In genomic region chr22:38312261-38312800, GRCh38 we compare ENCODE assay signal across 11 cellular contexts. TPM values are rescaled to one million over a fixed set of nuclear protein-coding genes. Genes with fewer than 3 reads are reported as not detected.
DNase-seq lines count a peak whose midpoint lies in the region; ATAC-seq and TF ChIP-seq lines count a peak whose summit lies in the region.
"Had no signal": no experiment of that assay in that cellular context is flagged by ENCODE, and none has a peak within 500 bp of the region (broad histone marks: within the 10 kb centered on the region; RNA-seq: fewer than 3 reads in every experiment).

No MANE protein-coding gene starts in this region.

- peak overlapping the region in 1 of 2 donors; percentile 5 for H3K4me3 Mint-ChIP-seq in stimulated activated naive CD8-positive, alpha-beta T cell treated with anti-CD3 and anti-CD28 coated beads, Interleukin-15, amount 100 ng/mL, for 72 hours
- H3K4me3 Mint-ChIP-seq in naive thymus-derived CD4-positive, alpha-beta T cell = no peak overlapping the region

- CTCF ChIA-PET in naive thymus-derived CD4-positive, alpha-beta T cell (lab: Charles Lee) = interaction anchor here (0.7 to 1.5 kb wide), 2 partner anchors 10 to 64 kb away, joined by 3 read pairs; no protein-coding TSS in a partner anchor

- DNase-seq in stimulated activated naive CD8-positive, alpha-beta T cell treated with anti-CD3 and anti-CD28 coated beads, Interleukin-15, amount 100 ng/mL, for 72 hours = no peak
- DNase-seq in stimulated activated naive CD8-positive, alpha-beta T cell treated with anti-CD3 and anti-CD28 coated beads, Interleukin-15, Interleukin-2, amounts not matched to agents 100 U/mL and 50 U/mL, for 24 hours = no peak
- DNase-seq in caudate nucleus (lab: John Stamatoyannopoulos, UW) (no peak), vagina (ENCODE audit: extremely low spot score in 2 of 2) (no peak)
- no peak for DNase-seq in naive thymus-derived CD4-positive, alpha-beta T cell
- no peak for DNase-seq in stimulated activated CD4-positive, alpha-beta T cell treated with anti-CD3 and anti-CD28 coated beads, Interleukin-15, amount 100 ng/mL, for 24 hours
- DNase-seq: activated CD8-positive, alpha-beta memory T cell treated with anti-CD3 and anti-CD28 coated beads for 24 hours; COR-L47 had no signal

- no peak for ATAC-seq in stimulated activated naive CD8-positive, alpha-beta T cell treated with anti-CD3 and anti-CD28 coated beads, Interleukin-15, amount 100 ng/mL, for 72 hours
- ATAC-seq in stimulated activated naive CD8-positive, alpha-beta T cell treated with anti-CD3 and anti-CD28 coated beads, Interleukin-15, Interleukin-2, amounts not matched to agents 100 U/mL and 50 U/mL, for 24 hours = no peak
- ATAC-seq in naive thymus-derived CD4-positive, alpha-beta T cell = no peak
- ATAC-seq in GM21526 (IDR thresholded peaks at IDR 0.05; ENCODE audit: low FRiP score, unreplicated experiment) (no peak), GM21723 (IDR thresholded peaks at IDR 0.05; ENCODE audit: unreplicated experiment) (no peak)
- ATAC-seq: Panc1 had no signal

- POLR2A ChIA-PET in naive thymus-derived CD4-positive, alpha-beta T cell (lab: Charles Lee) = interaction anchor here (1.1 kb wide), 1 partner anchor 45 kb away, joined by 3 read pairs; no protein-coding TSS in a partner anchor

- H3K4me3 ChIP-seq in naive thymus-derived CD4-positive, alpha-beta T cell (ENCODE audit: low read length) = no peak overlapping the region
- no peak overlapping the region for H3K4me3 ChIP-seq in vagina

- TF ChIP-seq CTCF in vagina (IDR thresholded peaks at IDR 0.05) = no peak

- H3K27ac Mint-ChIP-seq in stimulated activated naive CD8-positive, alpha-beta T cell treated with anti-CD3 and anti-CD28 coated beads, Interleukin-15, amount 100 ng/mL, for 72 hours = peak overlapping the region; percentile 79 to 94
- peak overlapping the region; percentile 37 to 96 (median 81) for H3K27ac Mint-ChIP-seq in naive thymus-derived CD4-positive, alpha-beta T cell

- H3K27me3 Mint-ChIP-seq in stimulated activated naive CD8-positive, alpha-beta T cell treated with anti-CD3 and anti-CD28 coated beads, Interleukin-15, amount 100 ng/mL, for 72 hours = no peaks in the 10 kb centered on the region
- no peaks in the 10 kb centered on the region for H3K27me3 Mint-ChIP-seq in naive thymus-derived CD4-positive, alpha-beta T cell

- H3K27me3 ChIP-seq in naive thymus-derived CD4-positive, alpha-beta T cell (ENCODE audit: control insufficient read depth in 2 of 2, insufficient read depth in 2 of 2, low read length in 2 of 2) = no peaks in the 10 kb centered on the region
- no peaks in the 10 kb centered on the region for H3K27me3 ChIP-seq in vagina

- H3K27ac ChIP-seq in caudate nucleus (ENCODE audit: low read depth, low read length) (peak overlapping the region; percentile 97), vagina (peak overlapping the region; percentile 99)
- H3K27ac ChIP-seq in naive thymus-derived CD4-positive, alpha-beta T cell (ENCODE audit: low read depth, low read length) = no peak overlapping the region

- H3K4me1 Mint-ChIP-seq in stimulated activated naive CD8-positive, alpha-beta T cell treated with anti-CD3 and anti-CD28 coated beads, Interleukin-15, amount 100 ng/mL, for 72 hours = peaks cover 82% of the 10 kb centered on the region
- H3K4me1 Mint-ChIP-seq in naive thymus-derived CD4-positive, alpha-beta T cell = peaks cover 44 to 80% (median 67%) of the 10 kb centered on the region in 7 donors

- H3K9me3 ChIP-seq in naive thymus-derived CD4-positive, alpha-beta T cell (ENCODE audit: control insufficient read depth in 2 of 3, low read length in 3 of 3) = no peaks in the 10 kb centered on the region
- no peaks in the 10 kb centered on the region for H3K9me3 ChIP-seq in vagina

- H3K4me1 ChIP-seq in naive thymus-derived CD4-positive, alpha-beta T cell (ENCODE audit: control insufficient read depth in 2 of 2, insufficient read depth in 2 of 2, low read length in 2 of 2) = peaks cover 28 to 34% of the 10 kb centered on the region in 2 donors
- peaks cover 80% of the 10 kb centered on the region for H3K4me1 ChIP-seq in vagina

- peaks cover 0 to 3% (median 2%) of the 10 kb centered on the region in 5 donors for H3K36me3 Mint-ChIP-seq in naive thymus-derived CD4-positive, alpha-beta T cell

- no peak for TF ChIP-seq POLR2A in vagina (IDR thresholded peaks at IDR 0.05)

- no peaks in the 10 kb centered on the region for H3K9me3 Mint-ChIP-seq in stimulated activated naive CD8-positive, alpha-beta T cell treated with anti-CD3 and anti-CD28 coated beads, Interleukin-15, amount 100 ng/mL, for 72 hours
- peaks cover 0 to 5% (median 0%) of the 10 kb centered on the region in 11 donors for H3K9me3 Mint-ChIP-seq in naive thymus-derived CD4-positive, alpha-beta T cell

- intact Hi-C loops in naive thymus-derived CD4-positive, alpha-beta T cell (cut with micrococcal nuclease) = loop anchor here in 1 of 2 donors (10.0 kb wide), 1 partner anchor 192 kb away; the partner anchor contains the start of gene DDX17
- intact Hi-C loops in vagina (cut with DNase I) = no loop called here

- H3K36me3 ChIP-seq in naive thymus-derived CD4-positive, alpha-beta T cell (ENCODE audit: control insufficient read depth in 2 of 3, insufficient read depth in 3 of 3, low read length in 3 of 3) = peaks cover 0 to 10% (median 0%) of the 10 kb centered on the region in 3 experiments
- peaks cover 0 to 7% of the 10 kb centered on the region in 2 donors for H3K36me3 ChIP-seq in vagina

RNA-seq across cellular contexts. Expression of gene CSNK1E, which starts 4.9 kb away (rescaled TPM):
- 100 to 1,000 TPM in 2 of 5 experiments, 10 to 100 TPM in 3; 71.6 to 143 (median 91.9) TPM for total RNA-seq in naive thymus-derived CD4-positive, alpha-beta T cell
- polyA plus RNA-seq in naive thymus-derived CD4-positive, alpha-beta T cell = 1 to 10 TPM; 5.6 to 8.1 TPM
- 162 TPM for total RNA-seq in vagina

RNA-seq across cellular contexts. Expression of gene TMEM184B, which starts 39.5 kb away (rescaled TPM):
- 10 to 100 TPM; 26.9 to 41.3 (median 35.0) TPM for total RNA-seq in naive thymus-derived CD4-positive, alpha-beta T cell
- polyA plus RNA-seq in naive thymus-derived CD4-positive, alpha-beta T cell = 10 to 100 TPM in 1 of 2 donors, 1 to 10 TPM in 1; 9.0 to 19.5 TPM
- total RNA-seq in vagina = 50.8 TPM
